Comparison of ENCODE assay signal across 8 cellular contexts in the genomic region with DNA sequence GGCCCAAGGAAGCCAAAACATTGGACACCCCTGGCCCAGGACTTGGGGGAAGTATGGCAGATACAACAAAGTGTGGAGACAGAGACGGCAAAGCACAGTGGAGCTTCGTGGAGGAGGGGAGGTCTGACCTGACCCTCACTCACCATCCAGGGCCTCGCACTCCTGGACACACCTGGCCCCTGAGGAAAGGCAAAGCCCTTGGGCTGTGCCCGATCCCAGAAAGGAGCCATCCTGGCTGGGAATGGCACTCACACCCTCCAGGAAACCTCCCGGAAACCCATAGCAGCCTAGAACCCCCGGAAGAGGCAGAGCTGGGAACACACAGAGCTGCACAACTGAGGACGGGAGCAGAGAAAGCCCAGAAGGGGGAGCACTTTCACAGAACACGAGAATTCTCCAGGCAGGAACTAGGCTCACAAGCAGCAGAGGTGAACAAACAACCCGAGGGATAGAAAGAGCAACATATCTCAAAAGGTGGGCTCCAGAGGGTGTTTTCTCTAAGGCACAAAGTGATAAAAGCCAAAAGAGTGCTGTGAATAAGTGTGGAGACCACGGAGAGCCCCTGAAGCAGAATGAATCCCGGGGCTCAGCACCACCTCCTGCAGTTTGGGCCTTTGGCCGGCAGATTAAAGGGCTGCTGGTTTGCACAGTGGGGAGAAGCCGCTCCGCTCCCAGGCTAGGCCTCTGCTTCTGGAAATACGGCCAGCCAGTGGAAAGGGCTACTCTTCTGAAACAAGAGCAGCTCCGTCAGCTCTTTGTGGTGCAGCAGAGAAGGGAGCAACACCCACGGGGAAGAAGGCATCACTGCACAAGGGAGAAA.
DNase-seq lines count a peak whose midpoint lies in the region; ATAC-seq and TF ChIP-seq lines count a peak whose summit lies in the region.

No MANE protein-coding gene starts in this region.

- H3K36me3 ChIP-seq in mucosa of stomach (ENCODE audit: control insufficient read depth, insufficient read depth, low read length) = peaks cover 24% of the 10 kb centered on the region

- no peaks in the 10 kb centered on the region for H3K9me3 ChIP-seq in mucosa of stomach (ENCODE audit: control insufficient read depth, low read length)

- peak overlapping the region; percentile 48; the same call in 1 of the 2 replicates for H3K4me3 Mint-ChIP-seq in HFFc6
- H3K4me3 Mint-ChIP-seq in T-helper 1 cell treated with Interleukin-12 subunit alpha and Interleukin-12 subunit beta and Interleukin-4 antibody, amounts not matched to agents 30 μg/mL and 1 μg/mL, for 36 hours = no peak overlapping the region

- peak overlapping the region; percentile 41 for H3K9ac ChIP-seq in mucosa of stomach (ENCODE audit: low read length)

- peak overlapping the region; percentile 17 for H3K27ac Mint-ChIP-seq in HFFc6
- peak overlapping the region; percentile 11 for H3K27ac Mint-ChIP-seq in T-helper 1 cell treated with Interleukin-12 subunit alpha and Interleukin-12 subunit beta and Interleukin-4 antibody, amounts not matched to agents 30 μg/mL and 1 μg/mL, for 36 hours

- no peaks in the 10 kb centered on the region for H3K9me3 Mint-ChIP-seq in HFFc6
- no peaks in the 10 kb centered on the region for H3K9me3 Mint-ChIP-seq in T-helper 1 cell treated with Interleukin-12 subunit alpha and Interleukin-12 subunit beta and Interleukin-4 antibody, amounts not matched to agents 30 μg/mL and 1 μg/mL, for 36 hours

- DNase-seq in DMS153 treated with DMSO at 0.1 percent for 48 hours (lab: John Stamatoyannopoulos, UW; ENCODE audit: unreplicated experiment) = peak; percentile 14
- DNase-seq in DMS153 (lab: John Stamatoyannopoulos, UW) = no peak
- DNase-seq in HFFc6 = peak; percentile 60
- peak; percentile 51 for DNase-seq in fibroblast of gingiva (ENCODE audit: low read depth)

- no peaks in the 10 kb centered on the region for H3K4me1 Mint-ChIP-seq in HFFc6 (ENCODE audit: low read depth)
- H3K4me1 Mint-ChIP-seq in T-helper 1 cell treated with Interleukin-12 subunit alpha and Interleukin-12 subunit beta and Interleukin-4 antibody, amounts not matched to agents 30 μg/mL and 1 μg/mL, for 36 hours (ENCODE audit: low read depth) = no peaks in the 10 kb centered on the region

- H3K36me3 Mint-ChIP-seq in HFFc6 (ENCODE audit: low read depth) = peaks cover 21% of the 10 kb centered on the region
- peaks cover 32% of the 10 kb centered on the region for H3K36me3 Mint-ChIP-seq in T-helper 1 cell treated with Interleukin-12 subunit alpha and Interleukin-12 subunit beta and Interleukin-4 antibody, amounts not matched to agents 30 μg/mL and 1 μg/mL, for 36 hours (ENCODE audit: low read depth)

- no peaks in the 10 kb centered on the region for H3K27me3 ChIP-seq in mucosa of stomach (ENCODE audit: control insufficient read depth, insufficient read depth, low read length)

- peaks cover 8% of the 10 kb centered on the region for H3K4me1 ChIP-seq in mucosa of stomach (ENCODE audit: control insufficient read depth, insufficient read depth, low read length)

- H3K27me3 Mint-ChIP-seq in HFFc6 (ENCODE audit: insufficient read depth) = peaks cover 8% of the 10 kb centered on the region
- H3K27me3 Mint-ChIP-seq in T-helper 1 cell treated with Interleukin-12 subunit alpha and Interleukin-12 subunit beta and Interleukin-4 antibody, amounts not matched to agents 30 μg/mL and 1 μg/mL, for 36 hours (ENCODE audit: low read depth) = no peaks in the 10 kb centered on the region

- peak; percentile 80 for TF ChIP-seq CTCF in HFFc6 (IDR thresholded peaks at IDR 0.05)

- no peak overlapping the region for H3K4me3 ChIP-seq in mucosa of stomach (ENCODE audit: low read length)

- ATAC-seq in GM21737 (IDR thresholded peaks at IDR 0.05; ENCODE audit: unreplicated experiment) = no peak
- ATAC-seq in HG03097 (IDR thresholded peaks at IDR 0.05; ENCODE audit: low FRiP score, unreplicated experiment) = no peak
